14 cellular contexts compared by ENCODE assay signal in the genomic region with DNA sequence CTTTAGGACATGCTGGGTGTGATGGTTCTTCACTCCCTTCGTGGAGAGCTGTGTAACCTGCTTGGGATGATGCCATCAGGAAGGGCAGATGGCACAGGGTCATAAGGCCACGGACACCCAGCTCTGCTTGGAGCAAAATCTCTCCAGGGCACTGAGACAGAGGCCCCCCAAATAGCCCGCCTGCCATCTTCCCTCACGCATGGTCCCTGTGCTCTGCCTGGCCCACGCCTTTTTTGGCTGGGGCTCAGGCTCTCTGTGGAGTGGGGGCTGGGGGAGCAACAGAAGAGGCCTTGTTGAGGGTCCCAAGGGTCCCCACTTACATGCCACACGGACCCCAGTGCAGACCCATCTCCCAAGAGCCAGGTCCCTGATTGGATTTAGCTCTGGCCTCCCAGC.
DNase-seq lines count a peak whose midpoint lies in the region; ATAC-seq and FAIRE-seq lines count a peak whose summit lies in the region.
"Had no signal": no experiment of that assay in that cellular context is flagged by ENCODE, and none has a peak within 500 bp of the region (broad histone marks: within the 10 kb centered on the region; RNA-seq: fewer than 3 reads in every experiment).

No MANE protein-coding gene starts in this region.

- H3K27ac Mint-ChIP-seq in activated CD4-positive, alpha-beta memory T cell treated with anti-CD3 and anti-CD28 coated beads, Interleukin-2, amount 10 ng/mL, durations not matched to agents 7 days and 5 days, result no peak overlapping the region
- H3K27ac Mint-ChIP-seq: IgD-negative memory B cell had no signal

- ATAC-seq in Right ventricle myocardium inferior (no peak), left cardiac atrium (no peak)

- CTCF ChIA-PET in activated CD4-positive, alpha-beta memory T cell treated with anti-CD3 and anti-CD28 coated beads, Interleukin-2, amount 10 ng/mL, durations not matched to agents 7 days and 5 days (lab: Charles Lee), result no interaction called here

- H3K4me1 Mint-ChIP-seq in activated CD4-positive, alpha-beta memory T cell treated with anti-CD3 and anti-CD28 coated beads, Interleukin-2, amount 10 ng/mL, durations not matched to agents 7 days and 5 days, result peaks cover 5% of the 10 kb centered on the region
- H3K4me1 Mint-ChIP-seq: IgD-negative memory B cell had no signal

- no peaks in the 10 kb centered on the region for H3K9me3 Mint-ChIP-seq in activated CD4-positive, alpha-beta memory T cell treated with anti-CD3 and anti-CD28 coated beads, Interleukin-2, amount 10 ng/mL, durations not matched to agents 7 days and 5 days
- H3K9me3 Mint-ChIP-seq: IgD-negative memory B cell had no signal

- H3K4me3 Mint-ChIP-seq in activated CD4-positive, alpha-beta memory T cell treated with anti-CD3 and anti-CD28 coated beads, Interleukin-2, amount 10 ng/mL, durations not matched to agents 7 days and 5 days, result no peak overlapping the region
- H3K4me3 Mint-ChIP-seq: CD14-positive monocyte, IgD-negative memory B cell had no signal

- DNase-seq in Right ventricle myocardium inferior (ENCODE audit: missing footprints), result peak; percentile 25
- DNase-seq in left cardiac atrium, result no peak
- DNase-seq in activated CD4-positive, alpha-beta memory T cell treated with anti-CD3 and anti-CD28 coated beads, Interleukin-2, amount 10 ng/mL, durations not matched to agents 7 days and 5 days, result peak; percentile 11
- DNase-seq in mesenteric fat pad (ENCODE audit: low spot score), result peak; percentile 67
- DNase-seq in urothelium cell line (ENCODE audit: low spot score), result no peak
- DNase-seq in NCI-H1092 (lab: John Stamatoyannopoulos, UW), result no peak
- DNase-seq in activated naive CD4-positive, alpha-beta T cell treated with Interleukin-2 at 50 U/mL for 16 hours, result no peak
- DNase-seq: AML-193, DMS79, NCI-H1105 treated with DMSO at 0.1 percent for 48 hours, NCI-H446, NCI-H526 had no signal

- intact Hi-C loops in Right ventricle myocardium inferior (cut with DNase I) (no loop called here), left cardiac atrium (cut with DNase I) (no loop called here)

- no peaks in the 10 kb centered on the region for H3K27me3 Mint-ChIP-seq in activated CD4-positive, alpha-beta memory T cell treated with anti-CD3 and anti-CD28 coated beads, Interleukin-2, amount 10 ng/mL, durations not matched to agents 7 days and 5 days

- POLR2A ChIA-PET in activated CD4-positive, alpha-beta memory T cell treated with anti-CD3 and anti-CD28 coated beads, Interleukin-2, amount 10 ng/mL, durations not matched to agents 7 days and 5 days (lab: Charles Lee), result no interaction called here

- peak; percentile 46 for FAIRE-seq in urothelium cell line (lab: Jason Lieb, UNC)

- no peaks in the 10 kb centered on the region for H3K36me3 Mint-ChIP-seq in activated CD4-positive, alpha-beta memory T cell treated with anti-CD3 and anti-CD28 coated beads, Interleukin-2, amount 10 ng/mL, durations not matched to agents 7 days and 5 days (ENCODE audit: low read depth)
- H3K36me3 Mint-ChIP-seq: CD14-positive monocyte, IgD-negative memory B cell had no signal

Comparison
In these comparisons a context has a peak if more than half of its experiments do, and no peak if none do; other contexts are left out.
1. DNase-seq: peak in Right ventricle myocardium inferior (single experiment), activated CD4-positive, alpha-beta memory T cell treated with anti-CD3 and anti-CD28 coated beads, Interleukin-2, amount 10 ng/mL, durations not matched to agents 7 days and 5 days (single experiment) and mesenteric fat pad (single experiment); none in left cardiac atrium (single experiment), urothelium cell line (single experiment), NCI-H1092 (single experiment) and activated naive CD4-positive, alpha-beta T cell treated with Interleukin-2 at 50 U/mL for 16 hours (single experiment).